1 cellular context compared by ENCODE assay signal in the genomic region with DNA sequence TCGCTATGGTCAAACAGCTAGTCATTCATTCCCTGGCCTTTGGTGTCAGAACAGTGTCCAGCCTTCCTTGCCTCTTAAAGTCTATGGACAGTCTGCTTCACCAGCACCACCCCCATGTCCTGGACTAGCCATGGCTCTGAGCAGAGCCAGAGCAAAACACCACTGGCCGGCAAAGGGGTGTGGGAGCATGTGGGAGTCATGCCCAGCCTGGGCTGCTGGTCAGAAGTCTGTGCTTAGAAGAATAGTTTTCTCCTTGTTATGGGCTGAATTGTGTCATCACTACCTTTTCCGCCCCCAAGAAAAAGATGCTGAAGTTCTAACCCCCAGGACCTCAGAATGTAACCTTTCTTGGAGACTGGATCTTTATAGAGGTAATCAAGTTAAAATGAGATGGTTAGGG.
A peak's percentile ranks its signal among the peaks of the same experiment; 100 is the strongest.
TF ChIP-seq lines count a peak whose summit lies in the region.

No MANE protein-coding gene starts in this region.

TF ChIP-seq in HepG2, 621 proteins besides CTCF, POLR2A, EP300 and RAD21 (continued from another document):
- peak; percentile 16; the same call in 1 of the 2 replicates for TF ChIP-seq TARDBP (CRISPR knock-in tag; IDR thresholded peaks at IDR 0.05)
- TF ChIP-seq, protein P1, sequence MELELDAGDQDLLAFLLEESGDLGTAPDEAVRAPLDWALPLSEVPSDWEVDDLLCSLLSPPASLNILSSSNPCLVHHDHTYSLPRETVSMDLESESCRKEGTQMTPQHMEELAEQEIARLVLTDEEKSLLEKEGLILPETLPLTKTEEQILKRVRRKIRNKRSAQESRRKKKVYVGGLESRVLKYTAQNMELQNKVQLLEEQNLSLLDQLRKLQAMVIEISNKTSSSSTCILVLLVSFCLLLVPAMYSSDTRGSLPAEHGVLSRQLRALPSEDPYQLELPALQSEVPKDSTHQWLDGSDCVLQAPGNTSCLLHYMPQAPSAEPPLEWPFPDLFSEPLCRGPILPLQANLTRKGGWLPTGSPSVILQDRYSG (CRISPR knock-in tag; IDR thresholded peaks at IDR 0.05) = no peak
- TF ChIP-seq, protein P2, sequence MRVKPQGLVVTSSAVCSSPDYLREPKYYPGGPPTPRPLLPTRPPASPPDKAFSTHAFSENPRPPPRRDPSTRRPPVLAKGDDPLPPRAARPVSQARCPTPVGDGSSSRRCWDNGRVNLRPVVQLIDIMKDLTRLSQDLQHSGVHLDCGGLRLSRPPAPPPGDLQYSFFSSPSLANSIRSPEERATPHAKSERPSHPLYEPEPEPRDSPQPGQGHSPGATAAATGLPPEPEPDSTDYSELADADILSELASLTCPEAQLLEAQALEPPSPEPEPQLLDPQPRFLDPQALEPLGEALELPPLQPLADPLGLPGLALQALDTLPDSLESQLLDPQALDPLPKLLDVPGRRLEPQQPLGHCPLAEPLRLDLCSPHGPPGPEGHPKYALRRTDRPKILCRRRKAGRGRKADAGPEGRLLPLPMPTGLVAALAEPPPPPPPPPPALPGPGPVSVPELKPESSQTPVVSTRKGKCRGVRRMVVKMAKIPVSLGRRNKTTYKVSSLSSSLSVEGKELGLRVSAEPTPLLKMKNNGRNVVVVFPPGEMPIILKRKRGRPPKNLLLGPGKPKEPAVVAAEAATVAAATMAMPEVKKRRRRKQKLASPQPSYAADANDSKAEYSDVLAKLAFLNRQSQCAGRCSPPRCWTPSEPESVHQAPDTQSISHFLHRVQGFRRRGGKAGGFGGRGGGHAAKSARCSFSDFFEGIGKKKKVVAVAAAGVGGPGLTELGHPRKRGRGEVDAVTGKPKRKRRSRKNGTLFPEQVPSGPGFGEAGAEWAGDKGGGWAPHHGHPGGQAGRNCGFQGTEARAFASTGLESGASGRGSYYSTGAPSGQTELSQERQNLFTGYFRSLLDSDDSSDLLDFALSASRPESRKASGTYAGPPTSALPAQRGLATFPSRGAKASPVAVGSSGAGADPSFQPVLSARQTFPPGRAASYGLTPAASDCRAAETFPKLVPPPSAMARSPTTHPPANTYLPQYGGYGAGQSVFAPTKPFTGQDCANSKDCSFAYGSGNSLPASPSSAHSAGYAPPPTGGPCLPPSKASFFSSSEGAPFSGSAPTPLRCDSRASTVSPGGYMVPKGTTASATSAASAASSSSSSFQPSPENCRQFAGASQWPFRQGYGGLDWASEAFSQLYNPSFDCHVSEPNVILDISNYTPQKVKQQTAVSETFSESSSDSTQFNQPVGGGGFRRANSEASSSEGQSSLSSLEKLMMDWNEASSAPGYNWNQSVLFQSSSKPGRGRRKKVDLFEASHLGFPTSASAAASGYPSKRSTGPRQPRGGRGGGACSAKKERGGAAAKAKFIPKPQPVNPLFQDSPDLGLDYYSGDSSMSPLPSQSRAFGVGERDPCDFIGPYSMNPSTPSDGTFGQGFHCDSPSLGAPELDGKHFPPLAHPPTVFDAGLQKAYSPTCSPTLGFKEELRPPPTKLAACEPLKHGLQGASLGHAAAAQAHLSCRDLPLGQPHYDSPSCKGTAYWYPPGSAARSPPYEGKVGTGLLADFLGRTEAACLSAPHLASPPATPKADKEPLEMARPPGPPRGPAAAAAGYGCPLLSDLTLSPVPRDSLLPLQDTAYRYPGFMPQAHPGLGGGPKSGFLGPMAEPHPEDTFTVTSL (CRISPR knock-in tag; IDR thresholded peaks at IDR 0.05; ENCODE audit: borderline replicate concordance) = 0 out of 2 replicates have a peak, but pooled peaks have one; percentile 1
- no peak for TF ChIP-seq PHF20 (CRISPR knock-in tag; IDR thresholded peaks at IDR 0.05)
- TF ChIP-seq SMYD3 (CRISPR knock-in tag; IDR thresholded peaks at IDR 0.05) = peak; percentile 52; the same call in 1 of the 2 replicates
- TF ChIP-seq ZNF264 (CRISPR knock-in tag; IDR thresholded peaks at IDR 0.05) = no peak
- peak; percentile 80; the same call in 1 of the 2 replicates for TF ChIP-seq ZNF354B (CRISPR knock-in tag; IDR thresholded peaks at IDR 0.05)
- TF ChIP-seq, protein P3, sequence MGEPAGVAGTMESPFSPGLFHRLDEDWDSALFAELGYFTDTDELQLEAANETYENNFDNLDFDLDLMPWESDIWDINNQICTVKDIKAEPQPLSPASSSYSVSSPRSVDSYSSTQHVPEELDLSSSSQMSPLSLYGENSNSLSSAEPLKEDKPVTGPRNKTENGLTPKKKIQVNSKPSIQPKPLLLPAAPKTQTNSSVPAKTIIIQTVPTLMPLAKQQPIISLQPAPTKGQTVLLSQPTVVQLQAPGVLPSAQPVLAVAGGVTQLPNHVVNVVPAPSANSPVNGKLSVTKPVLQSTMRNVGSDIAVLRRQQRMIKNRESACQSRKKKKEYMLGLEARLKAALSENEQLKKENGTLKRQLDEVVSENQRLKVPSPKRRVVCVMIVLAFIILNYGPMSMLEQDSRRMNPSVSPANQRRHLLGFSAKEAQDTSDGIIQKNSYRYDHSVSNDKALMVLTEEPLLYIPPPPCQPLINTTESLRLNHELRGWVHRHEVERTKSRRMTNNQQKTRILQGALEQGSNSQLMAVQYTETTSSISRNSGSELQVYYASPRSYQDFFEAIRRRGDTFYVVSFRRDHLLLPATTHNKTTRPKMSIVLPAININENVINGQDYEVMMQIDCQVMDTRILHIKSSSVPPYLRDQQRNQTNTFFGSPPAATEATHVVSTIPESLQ (CRISPR knock-in tag; conservative IDR thresholded peaks at IDR 0.05) = no peak
- TF ChIP-seq, protein P4, sequence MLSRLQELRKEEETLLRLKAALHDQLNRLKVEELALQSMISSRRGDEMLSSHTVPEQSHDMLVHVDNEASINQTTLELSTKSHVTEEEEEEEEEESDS (CRISPR knock-in tag; IDR thresholded peaks at IDR 0.05; ENCODE audit: borderline replicate concordance) = 0 out of 2 replicates have a peak, but pooled peaks have one; percentile 59
TF ChIP-seq in HepG2: peak in this region for 7.
